Comparison of ENCODE assay signal across 14 cellular contexts in genomic region chr4:140666889-140667614, GRCh38.
DNase-seq lines count a peak whose midpoint lies in the region; ATAC-seq and TF ChIP-seq lines count a peak whose summit lies in the region.
"Had no signal": no experiment of that assay in that cellular context is flagged by ENCODE, and none has a peak within 500 bp of the region (broad histone marks: within the 10 kb centered on the region; RNA-seq: fewer than 3 reads in every experiment).

No MANE protein-coding gene starts in this region.

- H3K4me3 Mint-ChIP-seq in neural progenitor cell (no peak overlapping the region), chondrocyte (ENCODE audit: unreplicated experiment) (no peak overlapping the region)
- H3K4me3 Mint-ChIP-seq: activated naive CD4-positive, alpha-beta T cell treated with anti-CD3 and anti-CD28 coated beads for 36 hours; stimulated activated naive CD8-positive, alpha-beta T cell treated with anti-CD3 and anti-CD28 coated beads, Interleukin-15, amount 100 ng/mL, for 72 hours had no signal

- H3K36me3 Mint-ChIP-seq in neural progenitor cell = peaks cover 40% of the 10 kb centered on the region
- H3K36me3 Mint-ChIP-seq in chondrocyte (ENCODE audit: low read depth) = peaks cover 29% of the 10 kb centered on the region

- no peak overlapping the region for H3K27ac Mint-ChIP-seq in neural progenitor cell
- H3K27ac Mint-ChIP-seq in chondrocyte (ENCODE audit: unreplicated experiment) = no peak overlapping the region
- H3K27ac Mint-ChIP-seq: activated naive CD4-positive, alpha-beta T cell treated with anti-CD3 and anti-CD28 coated beads for 36 hours; stimulated activated naive CD8-positive, alpha-beta T cell treated with anti-CD3 and anti-CD28 coated beads, Interleukin-15, amount 100 ng/mL, for 72 hours had no signal

- ATAC-seq in GM19468 (IDR thresholded peaks at IDR 0.05; ENCODE audit: extremely low read depth, unreplicated experiment) (peak; percentile 58), HG03520 (IDR thresholded peaks at IDR 0.05; ENCODE audit: unreplicated experiment) (peak; percentile 75), right lobe of liver (peak; percentile 80 to 96 (median 84)), GM18520 (IDR thresholded peaks at IDR 0.05; ENCODE audit: unreplicated experiment) (no peak)
- ATAC-seq: stimulated activated naive CD8-positive, alpha-beta T cell treated with anti-CD3 and anti-CD28 coated beads, Interleukin-15, amount 100 ng/mL, for 72 hours had no signal

- H2AFZ ChIP-seq in neural progenitor cell (replicated peaks) = no peak overlapping the region

- no peak for TF ChIP-seq CTCF in GM13976 (IDR thresholded peaks at IDR 0.05; ENCODE audit: borderline replicate concordance, control extremely low read depth, extremely low read depth, insufficient read depth, missing control alignments)
- TF ChIP-seq CTCF in right lobe of liver (IDR thresholded peaks at IDR 0.05) = no peak
- no peak for TF ChIP-seq CTCF in neural progenitor cell (IDR thresholded peaks at IDR 0.05)
- TF ChIP-seq CTCF in chondrocyte (IDR thresholded peaks at IDR 0.05) = no peak

- no peak overlapping the region for H3K4me2 ChIP-seq in neural progenitor cell

- DNase-seq in GM13976 (ENCODE audit: low spot score) (peak; percentile 26), right lobe of liver (peak in 2 of 3 donors; percentile 45 to 46), neural progenitor cell (ENCODE audit: low spot score) (no peak), chondrocyte (ENCODE audit: low spot score) (no peak)
- DNase-seq: activated naive CD4-positive, alpha-beta T cell treated with anti-CD3 and anti-CD28 coated beads for 36 hours; central memory CD4-positive, alpha-beta T cell; erythroblast; stimulated activated CD4-positive, alpha-beta T cell treated with anti-CD3 and anti-CD28 coated beads, Interleukin-4, amount 100 ng/mL, for 24 hours; stimulated activated naive CD8-positive, alpha-beta T cell treated with anti-CD3 and anti-CD28 coated beads, Interleukin-15, amount 100 ng/mL, for 72 hours; T1000 had no signal

- H3K27me3 Mint-ChIP-seq in neural progenitor cell (ENCODE audit: insufficient read depth, low read depth) (peaks cover 2% of the 10 kb centered on the region), chondrocyte (ENCODE audit: low read depth) (no peaks in the 10 kb centered on the region)
- H3K27me3 Mint-ChIP-seq: stimulated activated naive CD8-positive, alpha-beta T cell treated with anti-CD3 and anti-CD28 coated beads, Interleukin-15, amount 100 ng/mL, for 72 hours had no signal

- no peak for TF ChIP-seq POLR2A in right lobe of liver (IDR thresholded peaks at IDR 0.05)

- in situ Hi-C loops in GM13976 (cut with MboI; ENCODE audit: low sequenced_read_pairs, unreplicated experiment) = no loop called here

- H3K9me3 ChIP-seq in right lobe of liver (no peaks in the 10 kb centered on the region), neural progenitor cell (ENCODE audit: low read depth) (no peaks in the 10 kb centered on the region)
- H3K9me3 ChIP-seq: prostate gland had no signal

- 39% methylated on average over 7 of the region's 11 CpGs for WGBS in right lobe of liver (ENCODE audit: insufficient coverage, low coverage, low lambda C conversion rate, missing lambda C conversion rate)

- peak overlapping the region; percentile 27 to 45 (median 31) for H3K27ac ChIP-seq in right lobe of liver
- H3K27ac ChIP-seq in neural progenitor cell = no peak overlapping the region
- H3K27ac ChIP-seq: prostate gland had no signal

- H3K9ac ChIP-seq in neural progenitor cell = no peak overlapping the region

- no peaks in the 10 kb centered on the region for H4K20me1 ChIP-seq in neural progenitor cell (ENCODE audit: low read depth)

- H3K4me1 ChIP-seq in right lobe of liver (no peaks in the 10 kb centered on the region), neural progenitor cell (no peaks in the 10 kb centered on the region)
- H3K4me1 ChIP-seq: prostate gland had no signal

- H3F3A ChIP-seq in neural progenitor cell (ENCODE audit: low read depth) = no peaks in the 10 kb centered on the region

- H3K36me3 ChIP-seq in right lobe of liver (peaks cover 0 to 13% (median under 1%) of the 10 kb centered on the region in 4 donors), neural progenitor cell (no peaks in the 10 kb centered on the region)
- H3K36me3 ChIP-seq: prostate gland had no signal

- H3K27me3 ChIP-seq in right lobe of liver (no peaks in the 10 kb centered on the region), neural progenitor cell (no peaks in the 10 kb centered on the region)

- no peaks in the 10 kb centered on the region for H3K79me2 ChIP-seq in neural progenitor cell (ENCODE audit: low read depth)

- no peaks in the 10 kb centered on the region for H3K4me1 Mint-ChIP-seq in neural progenitor cell
- H3K4me1 Mint-ChIP-seq in chondrocyte (ENCODE audit: low read depth) = peaks cover 3% of the 10 kb centered on the region
- H3K4me1 Mint-ChIP-seq: stimulated activated naive CD8-positive, alpha-beta T cell treated with anti-CD3 and anti-CD28 coated beads, Interleukin-15, amount 100 ng/mL, for 72 hours had no signal

- H3K9me3 Mint-ChIP-seq in neural progenitor cell (no peaks in the 10 kb centered on the region), chondrocyte (ENCODE audit: low read depth) (no peaks in the 10 kb centered on the region)
- H3K9me3 Mint-ChIP-seq: activated naive CD4-positive, alpha-beta T cell treated with anti-CD3 and anti-CD28 coated beads for 36 hours; stimulated activated naive CD8-positive, alpha-beta T cell treated with anti-CD3 and anti-CD28 coated beads, Interleukin-15, amount 100 ng/mL, for 72 hours had no signal

- no peak overlapping the region for H3K4me3 ChIP-seq in right lobe of liver
- no peak overlapping the region for H3K4me3 ChIP-seq in neural progenitor cell
- H3K4me3 ChIP-seq: prostate gland had no signal

- intact Hi-C loops in right lobe of liver (cut with DNase I) = no loop called here

Comparison
In these comparisons a context has a peak if more than half of its experiments do, and no peak if none do; other contexts are left out.
1. DNase-seq: peak in GM13976 (single experiment) and right lobe of liver (2 of 3); none in neural progenitor cell (single experiment) and chondrocyte (single experiment).